ENCODE assay signal across 8 cellular contexts in genomic region chr13:95296326-95296939, GRCh38. TPM values are rescaled to one million over a fixed set of nuclear protein-coding genes. Genes with fewer than 3 reads are reported as not detected.
DNase-seq lines count a peak whose midpoint lies in the region; ATAC-seq and TF ChIP-seq lines count a peak whose summit lies in the region.

No MANE protein-coding gene starts in this region.

- H3K36me3 ChIP-seq in Caco-2 (ENCODE audit: control insufficient read depth, insufficient read depth, low read length): peaks cover 3% of the 10 kb centered on the region
- no peaks in the 10 kb centered on the region for H3K36me3 ChIP-seq in left ventricle myocardium inferior
- no peaks in the 10 kb centered on the region for H3K36me3 ChIP-seq in tibial nerve

- TF ChIP-seq EP300 in tibial nerve (IDR thresholded peaks at IDR 0.05): no peak

- H3K36me3 Mint-ChIP-seq in Caco-2 (ENCODE audit: insufficient read depth, unreplicated experiment): peaks cover 47% of the 10 kb centered on the region
- H3K36me3 Mint-ChIP-seq in activated CD8-positive, alpha-beta T cell treated with anti-CD3 and anti-CD28 coated beads for 36 hours (ENCODE audit: low read depth): peaks cover 9% of the 10 kb centered on the region

- peak; percentile 59 to 73 for DNase-seq in Caco-2
- DNase-seq in activated CD8-positive, alpha-beta T cell treated with anti-CD3 and anti-CD28 coated beads for 36 hours: peak; percentile 34
- peak; percentile 42 for DNase-seq in left ventricle myocardium inferior
- no peak for DNase-seq in tibial nerve (ENCODE audit: low spot score in 2 of 2)

- H3K27ac ChIP-seq in left ventricle myocardium inferior (replicated peaks) (peak overlapping the region; percentile 48), tibial nerve (no peak overlapping the region)

- no TSS peak for BruUV-seq in Caco-2 (replicated peaks; lab: Mats Ljungman, UMichigan)

- ATAC-seq in HG02798 (IDR thresholded peaks at IDR 0.05; ENCODE audit: poor library complexity, unreplicated experiment): peak; percentile 19
- ATAC-seq in activated CD8-positive, alpha-beta T cell treated with anti-CD3 and anti-CD28 coated beads for 36 hours: no peak
- no peak for ATAC-seq in GM19467 (IDR thresholded peaks at IDR 0.05; ENCODE audit: unreplicated experiment)
- no peak for ATAC-seq in HG02885 (IDR thresholded peaks at IDR 0.05; ENCODE audit: poor library complexity, unreplicated experiment)
- ATAC-seq in GM19397 (IDR thresholded peaks at IDR 0.05; ENCODE audit: unreplicated experiment): no peak

- no peaks in the 10 kb centered on the region for H3K9me3 Mint-ChIP-seq in Caco-2 (ENCODE audit: unreplicated experiment)
- H3K9me3 Mint-ChIP-seq in activated CD8-positive, alpha-beta T cell treated with anti-CD3 and anti-CD28 coated beads for 36 hours: peaks cover 3% of the 10 kb centered on the region

- intact Hi-C loops in Caco-2 (cut with micrococcal nuclease; ENCODE audit: unreplicated experiment): loop anchor here (1.0 kb wide), 1 partner anchor 84 kb away; no protein-coding TSS in a partner anchor
- intact Hi-C loops in activated CD8-positive, alpha-beta T cell treated with anti-CD3 and anti-CD28 coated beads for 36 hours (cut with micrococcal nuclease): loop anchor here (5.0 kb wide), 1 partner anchor 86 kb away; no protein-coding TSS in a partner anchor
- intact Hi-C loops in left ventricle myocardium inferior (cut with micrococcal nuclease): loop anchor here (10.0 kb wide), 1 partner anchor 88 kb away; no protein-coding TSS in a partner anchor

- H3K4me3 ChIP-seq in Caco-2 (ENCODE audit: low read depth, low read length) (no peak overlapping the region), left ventricle myocardium inferior (no peak overlapping the region), tibial nerve (no peak overlapping the region)

- H3K9me3 ChIP-seq in Caco-2: 0 out of 2 replicates have a peak, but pooled peaks cover 4% of the 10 kb centered on the region
- H3K9me3 ChIP-seq in left ventricle myocardium inferior (replicated peaks): no peaks in the 10 kb centered on the region
- H3K9me3 ChIP-seq in tibial nerve: no peaks in the 10 kb centered on the region

- peak overlapping the region; percentile 88 for H3K27ac Mint-ChIP-seq in Caco-2 (ENCODE audit: unreplicated experiment)
- H3K27ac Mint-ChIP-seq in activated CD8-positive, alpha-beta T cell treated with anti-CD3 and anti-CD28 coated beads for 36 hours: no peak overlapping the region

- H3K4me1 Mint-ChIP-seq in Caco-2 (ENCODE audit: low read depth, unreplicated experiment): peaks cover 38% of the 10 kb centered on the region
- peaks cover 28% of the 10 kb centered on the region for H3K4me1 Mint-ChIP-seq in activated CD8-positive, alpha-beta T cell treated with anti-CD3 and anti-CD28 coated beads for 36 hours (ENCODE audit: low read depth)

- no peaks in the 10 kb centered on the region for H3K27me3 Mint-ChIP-seq in Caco-2 (ENCODE audit: insufficient read depth, unreplicated experiment)
- no peaks in the 10 kb centered on the region for H3K27me3 Mint-ChIP-seq in activated CD8-positive, alpha-beta T cell treated with anti-CD3 and anti-CD28 coated beads for 36 hours

- H3K4me3 Mint-ChIP-seq in Caco-2 (ENCODE audit: unreplicated experiment): peak overlapping the region; percentile 99
- no peak overlapping the region for H3K4me3 Mint-ChIP-seq in activated CD8-positive, alpha-beta T cell treated with anti-CD3 and anti-CD28 coated beads for 36 hours

- CTCF ChIA-PET in Caco-2 (lab: Charles Lee): interaction anchor here (0.6 to 5.0 kb wide), 8 partner anchors 15 to 108 kb away, joined by 3 to 26 read pairs (median 6); no protein-coding TSS in a partner anchor
- CTCF ChIA-PET in activated CD8-positive, alpha-beta T cell treated with anti-CD3 and anti-CD28 coated beads for 36 hours (lab: Charles Lee): interaction anchor here (0.7 to 4.2 kb wide), 16 partner anchors 9 to 748 kb away, joined by 3 to 23 read pairs (median 3); no protein-coding TSS in a partner anchor

- 35 to 36% methylated on average over 4 of the region's 4 CpGs for WGBS in tibial nerve, 2 donors

- H3K27me3 ChIP-seq in Caco-2 (replicated peaks; ENCODE audit: control insufficient read depth, insufficient read depth, low read length): no peaks in the 10 kb centered on the region
- H3K27me3 ChIP-seq in left ventricle myocardium inferior (ENCODE audit: low read depth): no peaks in the 10 kb centered on the region
- no peaks in the 10 kb centered on the region for H3K27me3 ChIP-seq in tibial nerve

- POLR2A ChIA-PET in Caco-2 (lab: Charles Lee): interaction anchor here (1.2 kb wide), 1 partner anchor 21 kb away, joined by 7 read pairs; no protein-coding TSS in a partner anchor
- POLR2A ChIA-PET in activated CD8-positive, alpha-beta T cell treated with anti-CD3 and anti-CD28 coated beads for 36 hours (lab: Charles Lee): no interaction called here

- TF ChIP-seq POLR2A in tibial nerve (IDR thresholded peaks at IDR 0.05): no peak

- H3K4me1 ChIP-seq in Caco-2 (peaks cover 40% of the 10 kb centered on the region), left ventricle myocardium inferior (peaks cover 47% of the 10 kb centered on the region), tibial nerve (peaks cover 0 to 15% (median 0%) of the 10 kb centered on the region in 4 donors)

- peak; percentile 62 to 67 for TF ChIP-seq CTCF in Caco-2 (IDR thresholded peaks at IDR 0.05; ENCODE audit: insufficient read depth in 1 of 2, low read depth in 1 of 2, low read length in 1 of 2, severe bottlenecking in 1 of 2, unreplicated experiment in 1 of 2)
- TF ChIP-seq CTCF in activated CD8-positive, alpha-beta T cell treated with anti-CD3 and anti-CD28 coated beads for 36 hours (IDR thresholded peaks at IDR 0.05): peak; percentile 52
- peak; percentile 72 for TF ChIP-seq CTCF in left ventricle myocardium inferior (IDR thresholded peaks at IDR 0.05; ENCODE audit: borderline replicate concordance)
- peak in 4 of 5 experiments; percentile 12 to 37 (median 30) for TF ChIP-seq CTCF in tibial nerve (IDR thresholded peaks at IDR 0.05)

RNA-seq across cellular contexts. Expression of gene ABCC4, which starts 4.8 kb away (rescaled TPM):
- total RNA-seq in Caco-2 (2022): 51.9 and 65.7 TPM in 2 replicates
- total RNA-seq in activated CD8-positive, alpha-beta T cell treated with anti-CD3 and anti-CD28 coated beads for 36 hours: 10 to 100 TPM in 1 of 2 experiments, 1 to 10 TPM in 1; 9.6 to 11.8 TPM
- 4.9 TPM for total RNA-seq in left ventricle myocardium inferior
- total RNA-seq in tibial nerve: 10 to 100 TPM in 2 of 4 donors, 1 to 10 TPM in 2; 5.7 to 20.1 (median 9.3) TPM

Comparison
In these comparisons a context has a peak if more than half of its experiments do, and no peak if none do; other contexts are left out.
1. DNase-seq: peak in Caco-2 (2 of 2), activated CD8-positive, alpha-beta T cell treated with anti-CD3 and anti-CD28 coated beads for 36 hours (single experiment) and left ventricle myocardium inferior (single experiment); none in tibial nerve (0 of 2).
2. Peak in every context shown above with its lines, with median percentiles within 50 percentile points of each other: CTCF ChIP-seq.